Comparison of ENCODE assay signal across 8 cellular contexts in the genomic region with DNA sequence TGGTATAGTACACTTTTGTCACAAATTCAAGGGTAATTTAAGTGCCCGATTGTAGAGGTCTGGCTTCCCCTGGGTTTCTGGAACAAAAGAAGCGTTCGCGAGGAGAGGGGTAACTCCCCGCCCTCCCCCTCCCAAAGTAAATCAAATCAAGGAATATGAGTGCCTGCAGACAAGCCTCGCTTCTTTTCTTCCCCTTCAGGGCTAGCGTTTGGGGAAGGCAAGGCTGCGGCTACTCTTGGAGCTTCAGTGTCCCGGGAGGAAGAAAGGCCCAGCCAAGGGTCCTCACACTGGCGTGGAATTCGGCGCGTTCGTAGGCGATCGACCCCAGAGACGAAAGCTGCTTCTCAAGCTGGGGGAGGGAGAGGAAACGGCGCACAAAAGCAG. TPM values are rescaled to one million over a fixed set of nuclear protein-coding genes. Genes with fewer than 3 reads are reported as not detected.
A peak's percentile ranks its signal among the peaks of the same experiment; 100 is the strongest.
DNase-seq lines count a peak whose midpoint lies in the region; ATAC-seq and TF ChIP-seq lines count a peak whose summit lies in the region.

No MANE protein-coding gene starts in this region.

- CTCF ChIA-PET in CD4-positive, alpha-beta memory T cell (lab: Charles Lee; ENCODE audit: partially characterized antibody), result interaction anchor here (0.9 to 18.0 kb wide), 10 partner anchors 10 to 91 kb away, joined by 3 to 326 read pairs (median 4); partner anchors contain the start of gene SLC25A3
- CTCF ChIA-PET in PC-3 (lab: Charles Lee), result interaction anchor here (0.6 kb wide), 1 partner anchor 24 kb away, joined by 3 read pairs; no protein-coding TSS in a partner anchor

- no peaks in the 10 kb centered on the region for H3K9me3 Mint-ChIP-seq in CD4-positive, alpha-beta memory T cell

- intact Hi-C loops in CD4-positive, alpha-beta memory T cell (cut with micrococcal nuclease), result loop anchor here (1.0 to 5.0 kb wide), 5 partner anchors 12 to 1752 kb away; partner anchors contain the start of genes APAF1, DEPDC4, IKBIP and NEDD1
- intact Hi-C loops in PC-3 (cut with micrococcal nuclease), result loop anchor here (1.0 kb wide), 1 partner anchor 12 kb away; no protein-coding TSS in a partner anchor

- H3K79me2 ChIP-seq in PC-3 (ENCODE audit: low read length), result peaks cover 71% of the 10 kb centered on the region

- H3K27me3 ChIP-seq in CD4-positive, alpha-beta memory T cell (ENCODE audit: insufficient read depth, low read length), result no peaks in the 10 kb centered on the region
- no peaks in the 10 kb centered on the region for H3K27me3 ChIP-seq in PC-3 (ENCODE audit: low read length)
- H3K27me3 ChIP-seq in neuron (ENCODE audit: insufficient read depth, low read length), result no peaks in the 10 kb centered on the region

- H3K4me3 ChIP-seq in CD4-positive, alpha-beta memory T cell (ENCODE audit: low read length in 2 of 2), result peak overlapping the region; percentile 70 to 98
- H3K4me3 ChIP-seq in PC-3 (ENCODE audit: low read length) (peak overlapping the region; percentile 98), neuron (ENCODE audit: low read length) (peak overlapping the region; percentile 86)

- H3K9ac ChIP-seq in PC-3 (ENCODE audit: low read length), result peak overlapping the region; percentile 98

- BruUV-seq in PC-3 (replicated peaks; lab: Mats Ljungman, UMichigan), result TSS peak; percentile 80

- peaks cover 51% of the 10 kb centered on the region for H3K4me1 ChIP-seq in CD4-positive, alpha-beta memory T cell (ENCODE audit: insufficient read depth, low read length)
- H3K4me1 ChIP-seq in PC-3 (ENCODE audit: insufficient read depth, low read length), result peaks cover 31% of the 10 kb centered on the region
- peaks cover 20% of the 10 kb centered on the region for H3K4me1 ChIP-seq in neuron (ENCODE audit: insufficient read depth, low read length)

- H3K4me2 ChIP-seq in PC-3 (ENCODE audit: low read length), result peak overlapping the region; percentile 89

- no peak for DNase-seq in CD4-positive, alpha-beta memory T cell
- no peak for DNase-seq in PC-3
- DNase-seq in epithelial cell of prostate (ENCODE audit: low read depth, low spot score), result no peak
- no peak for DNase-seq in SW 1271 (lab: John Stamatoyannopoulos, UW)
- DNase-seq in Kasumi-1 (lab: John Stamatoyannopoulos, UW), result no peak
- no peak for DNase-seq in NK-92 treated with Interleukin-12 subunit alpha and Interleukin-12 subunit beta, amount 100 ng/mL, for 24 hours (lab: John Stamatoyannopoulos, UW)

- H3K27ac Mint-ChIP-seq in CD4-positive, alpha-beta memory T cell, result peak overlapping the region; percentile 97 to 100 (median 99)

- peaks cover 3 to 24% of the 10 kb centered on the region in 2 donors for H3K36me3 Mint-ChIP-seq in CD4-positive, alpha-beta memory T cell

- no peaks in the 10 kb centered on the region for H3F3A ChIP-seq in PC-3 (ENCODE audit: low read length, unreplicated experiment)

- H3K27me3 Mint-ChIP-seq in CD4-positive, alpha-beta memory T cell, result peaks cover 0 to 3% of the 10 kb centered on the region in 2 donors

- no peak for TF ChIP-seq CTCF in PC-3 (conservative IDR thresholded peaks at IDR 0.05; ENCODE audit: low read depth, low read length)

- H3K27ac ChIP-seq in CD4-positive, alpha-beta memory T cell (ENCODE audit: low read depth, low read length), result peak overlapping the region; percentile 94
- H3K27ac ChIP-seq in PC-3 (ENCODE audit: low read length) (peak overlapping the region; percentile 89), epithelial cell of prostate (peak overlapping the region; percentile 82)

- POLR2A ChIA-PET in CD4-positive, alpha-beta memory T cell (lab: Charles Lee; ENCODE audit: partially characterized antibody), result interaction anchor here (0.7 to 7.8 kb wide), 10 partner anchors 10 to 136 kb away, joined by 3 to 175 read pairs (median 8); partner anchors contain the start of genes APAF1, IKBIP and SLC25A3
- POLR2A ChIA-PET in PC-3 (lab: Charles Lee; ENCODE audit: unreplicated experiment), result no interaction called here

- peaks cover 25% of the 10 kb centered on the region for H4K20me1 ChIP-seq in PC-3 (ENCODE audit: low read length)

- H3K9me3 ChIP-seq in CD4-positive, alpha-beta memory T cell (ENCODE audit: control insufficient read depth in 1 of 2, low read length in 2 of 2), result no peaks in the 10 kb centered on the region
- H3K9me3 ChIP-seq in PC-3 (ENCODE audit: low read length) (no peaks in the 10 kb centered on the region), neuron (ENCODE audit: low read length) (no peaks in the 10 kb centered on the region)

- H3K9me2 ChIP-seq in PC-3 (replicated peaks; ENCODE audit: low read length), result no peaks in the 10 kb centered on the region

- no peaks in the 10 kb centered on the region for H3K36me3 ChIP-seq in CD4-positive, alpha-beta memory T cell (ENCODE audit: insufficient read depth, low read length)
- H3K36me3 ChIP-seq in PC-3 (ENCODE audit: low read depth, low read length) (peaks cover 13% of the 10 kb centered on the region), neuron (ENCODE audit: insufficient read depth, low read length) (peaks cover 6% of the 10 kb centered on the region)

- H3K4me3 Mint-ChIP-seq in CD4-positive, alpha-beta memory T cell, result peak overlapping the region; percentile 95 to 99 (median 98)

- no peak; the same call in 1 of the 2 replicates for ATAC-seq in PC-3
- ATAC-seq in HG02870 (IDR thresholded peaks at IDR 0.05; ENCODE audit: unreplicated experiment), result no peak

- peak overlapping the region; percentile 95 for H2AFZ ChIP-seq in PC-3 (ENCODE audit: low read length)
- peak overlapping the region; percentile 79 for H2AFZ ChIP-seq in neuron (ENCODE audit: low read depth, low read length)

- H3K4me1 Mint-ChIP-seq in CD4-positive, alpha-beta memory T cell, result peaks cover 21 to 68% (median 38%) of the 10 kb centered on the region in 4 donors

RNA-seq across cellular contexts. Expression of gene TMPO, which starts 0.4 kb away (rescaled TPM):
- total RNA-seq in CD4-positive, alpha-beta memory T cell, result 100 to 1,000 TPM; 144 to 160 TPM
- polyA plus RNA-seq in CD4-positive, alpha-beta memory T cell, result 10 to 100 TPM; 21.7 to 52.1 TPM
- 155 and 160 TPM in 2 replicates for total RNA-seq in PC-3 (2014; rRNA removed)
